ENCODE assay signal across 8 cellular contexts in the genomic region with DNA sequence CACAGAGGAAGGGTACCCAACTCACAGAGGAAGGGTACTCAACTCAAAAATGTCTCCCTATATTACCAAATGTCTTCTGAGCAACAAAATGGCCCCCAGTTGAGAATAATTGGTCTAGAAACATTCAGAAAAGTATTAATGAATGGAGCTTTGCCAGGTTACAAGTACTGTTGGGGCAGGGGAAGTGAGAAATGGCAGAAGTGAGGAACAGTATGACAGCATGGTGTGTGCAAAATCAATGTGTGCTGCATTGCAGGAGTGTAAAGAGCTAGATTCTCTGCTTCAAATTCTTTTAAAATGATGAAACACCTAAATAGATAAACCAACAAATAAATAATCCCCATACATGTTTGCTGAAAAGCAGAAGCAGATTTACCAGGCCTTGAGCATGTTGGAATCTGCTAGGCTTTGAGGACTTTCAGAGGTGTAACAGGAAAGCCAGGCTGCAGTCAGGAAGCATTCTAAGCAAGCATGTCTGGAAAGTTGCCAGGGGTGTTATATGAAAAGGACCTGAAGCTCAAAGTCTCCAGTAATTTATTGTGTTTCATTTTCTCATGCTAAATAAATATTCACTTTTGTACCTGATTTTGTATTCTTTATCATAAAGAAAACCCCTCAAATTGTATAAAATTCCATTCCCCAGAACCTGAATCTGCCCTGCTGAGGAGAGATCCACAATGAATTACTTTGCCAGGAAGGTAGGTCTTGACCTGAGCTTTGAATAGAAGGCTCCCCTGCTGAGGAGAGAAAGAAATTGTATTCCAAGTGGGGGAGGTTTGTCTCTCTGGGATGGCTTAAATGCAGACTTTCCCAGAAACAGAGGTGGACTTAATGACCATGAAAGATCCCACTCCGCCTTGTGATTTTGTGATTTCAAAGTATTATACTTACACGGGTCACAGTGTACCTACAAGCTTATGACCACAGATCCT.
DNase-seq lines count a peak whose midpoint lies in the region; ATAC-seq and TF ChIP-seq lines count a peak whose summit lies in the region.

No MANE protein-coding gene starts in this region.

- no peaks in the 10 kb centered on the region for H3K9me3 ChIP-seq in OCI-LY3 (ENCODE audit: insufficient read depth, low read length)
- H3K9me3 ChIP-seq in Karpas-422 (ENCODE audit: low read length) = no peaks in the 10 kb centered on the region

- H3K27ac ChIP-seq in OCI-LY3 (ENCODE audit: low read length) = peak overlapping the region; percentile 23; the same call in 1 of the 2 replicates
- no peak overlapping the region for H3K27ac ChIP-seq in Karpas-422 (ENCODE audit: low read length)

- intact Hi-C loops in left cardiac atrium (cut with DNase I) = no loop called here

- H3K4me2 ChIP-seq in OCI-LY3 (ENCODE audit: low read length) (0 out of 2 replicates have a peak overlapping the region, but pooled peaks have one; percentile 7), Karpas-422 (ENCODE audit: low read depth, low read length, poor library complexity, severe bottlenecking) (no peak overlapping the region)

- H3K36me3 ChIP-seq in OCI-LY3 (replicated peaks; ENCODE audit: low read depth, low read length) (no peaks in the 10 kb centered on the region), Karpas-422 (ENCODE audit: insufficient read depth, low read length) (no peaks in the 10 kb centered on the region)

- H3K4me3 ChIP-seq in OCI-LY3 (ENCODE audit: low read length) (no peak overlapping the region), Karpas-422 (ENCODE audit: low read length) (no peak overlapping the region)

- ATAC-seq in HG02885 (IDR thresholded peaks at IDR 0.05; ENCODE audit: poor library complexity, unreplicated experiment) (peak; percentile 72), left cardiac atrium (no peak)

- H4K20me1 ChIP-seq in OCI-LY3 (ENCODE audit: insufficient read depth, low read length) = no peaks in the 10 kb centered on the region
- no peaks in the 10 kb centered on the region for H4K20me1 ChIP-seq in Karpas-422 (ENCODE audit: insufficient read depth, low read depth, low read length)

- H2AFZ ChIP-seq in OCI-LY3 (ENCODE audit: low read depth, low read length) (peak overlapping the region; percentile 83), Karpas-422 (ENCODE audit: low read length) (no peak overlapping the region)

- H3K9ac ChIP-seq in OCI-LY3 (ENCODE audit: low read length) (no peak overlapping the region), Karpas-422 (ENCODE audit: low read length) (no peak overlapping the region)

- no peak for TF ChIP-seq CTCF in OCI-LY3 (IDR thresholded peaks at IDR 0.05; ENCODE audit: low read depth, low read length)

- H3K79me2 ChIP-seq in OCI-LY3 (ENCODE audit: low read length) (no peaks in the 10 kb centered on the region), Karpas-422 (ENCODE audit: low read length) (no peaks in the 10 kb centered on the region)

- H3K9me2 ChIP-seq in Karpas-422 (replicated peaks; ENCODE audit: insufficient read depth, low read length) = no peaks in the 10 kb centered on the region

- H3K27me3 ChIP-seq in OCI-LY3 (ENCODE audit: low read depth, low read length) (no peaks in the 10 kb centered on the region), Karpas-422 (ENCODE audit: low read length) (no peaks in the 10 kb centered on the region)

- DNase-seq in ELR (ENCODE audit: low read depth) (peak; percentile 31), iris pigment epithelial cell (ENCODE audit: low read depth) (peak; percentile 55), globus pallidus (ENCODE audit: low spot score) (no peak), Karpas-422 (no peak), left cardiac atrium (no peak)
- DNase-seq in stimulated activated CD4-positive, alpha-beta T cell treated with anti-CD3 and anti-CD28 coated beads, Interleukin-1b, Interleukin-23, amount 100 ng/mL, for 48 hours = no peak

- H3K4me1 ChIP-seq in OCI-LY3 (ENCODE audit: low read length) = peaks cover 35% of the 10 kb centered on the region
- no peaks in the 10 kb centered on the region for H3K4me1 ChIP-seq in Karpas-422 (ENCODE audit: low read length)

Comparison
In these comparisons a context has a peak if more than half of its experiments do, and no peak if none do; other contexts are left out.
1. DNase-seq: peak in ELR (single experiment) and iris pigment epithelial cell (single experiment); none in globus pallidus (single experiment), Karpas-422 (single experiment), left cardiac atrium (single experiment) and stimulated activated CD4-positive, alpha-beta T cell treated with anti-CD3 and anti-CD28 coated beads, Interleukin-1b, Interleukin-23, amount 100 ng/mL, for 48 hours (single experiment).